ENCODE assay signal across 1 cellular context in the genomic region with DNA sequence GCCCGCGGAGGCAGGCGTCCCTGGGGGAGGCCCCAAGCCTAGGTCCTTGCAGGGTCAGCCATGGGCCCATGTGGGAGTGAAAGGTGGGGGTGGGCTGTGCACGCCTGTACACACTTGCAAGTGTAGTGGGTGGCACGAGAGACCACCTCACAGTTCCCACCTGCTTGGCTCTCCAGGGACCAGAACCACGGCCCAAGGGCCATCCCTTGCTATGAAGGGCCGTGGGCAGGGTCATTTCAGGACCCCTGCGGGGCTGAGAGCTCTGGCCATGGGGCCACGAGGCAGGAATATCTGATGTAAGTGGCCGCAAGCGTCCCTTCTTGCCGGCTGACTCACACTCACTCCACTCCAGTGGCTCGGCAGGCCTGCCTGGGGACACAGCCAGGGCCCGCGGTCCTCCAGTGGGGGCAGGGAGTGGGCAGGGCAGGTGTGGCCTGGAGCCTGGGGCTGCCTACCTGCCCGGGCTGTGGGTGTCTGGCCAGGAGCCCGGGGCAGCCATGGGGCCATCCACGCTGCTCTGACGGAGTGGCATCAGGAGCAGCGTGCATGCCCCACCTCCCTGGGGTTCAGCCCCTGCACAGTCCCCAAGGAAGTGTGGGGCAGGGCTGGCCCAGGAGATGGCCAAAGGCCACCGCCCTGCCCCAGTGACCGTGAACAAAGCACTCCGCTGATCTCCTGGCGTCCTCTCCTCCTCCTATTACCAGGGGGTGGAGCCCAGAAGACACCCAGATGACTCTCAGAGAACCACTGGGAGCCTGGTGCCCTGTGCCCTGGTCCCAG.
TF ChIP-seq lines count a peak whose summit lies in the region.

No MANE protein-coding gene starts in this region.

TF ChIP-seq in K562, 482 proteins besides CTCF, POLR2A, EP300 and RAD21 (continued from another document and continues in another):
- TF ChIP-seq, protein P1, sequence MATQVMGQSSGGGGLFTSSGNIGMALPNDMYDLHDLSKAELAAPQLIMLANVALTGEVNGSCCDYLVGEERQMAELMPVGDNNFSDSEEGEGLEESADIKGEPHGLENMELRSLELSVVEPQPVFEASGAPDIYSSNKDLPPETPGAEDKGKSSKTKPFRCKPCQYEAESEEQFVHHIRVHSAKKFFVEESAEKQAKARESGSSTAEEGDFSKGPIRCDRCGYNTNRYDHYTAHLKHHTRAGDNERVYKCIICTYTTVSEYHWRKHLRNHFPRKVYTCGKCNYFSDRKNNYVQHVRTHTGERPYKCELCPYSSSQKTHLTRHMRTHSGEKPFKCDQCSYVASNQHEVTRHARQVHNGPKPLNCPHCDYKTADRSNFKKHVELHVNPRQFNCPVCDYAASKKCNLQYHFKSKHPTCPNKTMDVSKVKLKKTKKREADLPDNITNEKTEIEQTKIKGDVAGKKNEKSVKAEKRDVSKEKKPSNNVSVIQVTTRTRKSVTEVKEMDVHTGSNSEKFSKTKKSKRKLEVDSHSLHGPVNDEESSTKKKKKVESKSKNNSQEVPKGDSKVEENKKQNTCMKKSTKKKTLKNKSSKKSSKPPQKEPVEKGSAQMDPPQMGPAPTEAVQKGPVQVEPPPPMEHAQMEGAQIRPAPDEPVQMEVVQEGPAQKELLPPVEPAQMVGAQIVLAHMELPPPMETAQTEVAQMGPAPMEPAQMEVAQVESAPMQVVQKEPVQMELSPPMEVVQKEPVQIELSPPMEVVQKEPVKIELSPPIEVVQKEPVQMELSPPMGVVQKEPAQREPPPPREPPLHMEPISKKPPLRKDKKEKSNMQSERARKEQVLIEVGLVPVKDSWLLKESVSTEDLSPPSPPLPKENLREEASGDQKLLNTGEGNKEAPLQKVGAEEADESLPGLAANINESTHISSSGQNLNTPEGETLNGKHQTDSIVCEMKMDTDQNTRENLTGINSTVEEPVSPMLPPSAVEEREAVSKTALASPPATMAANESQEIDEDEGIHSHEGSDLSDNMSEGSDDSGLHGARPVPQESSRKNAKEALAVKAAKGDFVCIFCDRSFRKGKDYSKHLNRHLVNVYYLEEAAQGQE (CRISPR knock-in tag; IDR thresholded peaks at IDR 0.05; ENCODE audit: low read depth), result no peak; the same call in 1 of the 2 replicates
- TF ChIP-seq BHLHE40 (IDR thresholded peaks at IDR 0.05; ENCODE audit: low read length) (peak; percentile 25; the same call in 1 of the 2 replicates), ZNF561 (CRISPR knock-in tag; conservative IDR thresholded peaks at IDR 0.05) (0 out of 2 replicates have a peak, but pooled peaks have one; percentile 5), CBX3 (IDR thresholded peaks at IDR 0.05; ENCODE audit: borderline replicate concordance in 1 of 2, low read length in 2 of 2) (peak in 1 of 2 experiments; percentile 50; a peak in 2 of 3 replicates), NR1H2 (CRISPR knock-in tag; IDR thresholded peaks at IDR 0.05) (0 out of 2 replicates have a peak, but pooled peaks have one; percentile 58), CBX5 (IDR thresholded peaks at IDR 0.05; ENCODE audit: borderline replicate concordance, low read depth) (no peak), ZNF23 (CRISPR knock-in tag; IDR thresholded peaks at IDR 0.05) (no peak), ZKSCAN3 (CRISPR knock-in tag; IDR thresholded peaks at IDR 0.05) (no peak), ETV6 (IDR thresholded peaks at IDR 0.05; ENCODE audit: borderline replicate concordance in 1 of 2, low read depth in 2 of 2, low read length in 1 of 2) (no peak), ETV6 (CRISPR knock-in tag; IDR thresholded peaks at IDR 0.05; ENCODE audit: borderline replicate concordance) (0 out of 2 replicates have a peak, but pooled peaks have one; percentile 19), ZNF766 (CRISPR knock-in tag; conservative IDR thresholded peaks at IDR 0.05) (peak; percentile 93), ZBTB17 (CRISPR knock-in tag; IDR thresholded peaks at IDR 0.05) (peak; percentile 90), PTTG1 (tag; IDR thresholded peaks at IDR 0.05; ENCODE audit: low read depth) (peak; percentile 72; the same call in 1 of the 2 replicates), JUNB (CRISPR knock-in tag; conservative IDR thresholded peaks at IDR 0.05) (no peak; the same call in 1 of the 2 replicates), HIVEP1 (CRISPR knock-in tag; IDR thresholded peaks at IDR 0.05) (peak; percentile 60), ZNF134 (CRISPR knock-in tag; conservative IDR thresholded peaks at IDR 0.05) (peak; percentile 9), TCF3 (CRISPR knock-in tag; IDR thresholded peaks at IDR 0.05) (peak; percentile 60), FOSL1 (tag; conservative IDR thresholded peaks at IDR 0.05) (peak; percentile 99), GTF2A2 (tag; IDR thresholded peaks at IDR 0.05) (0 out of 2 replicates have a peak, but pooled peaks have one; percentile 70), CBFA2T3 (IDR thresholded peaks at IDR 0.05) (0 out of 2 replicates have a peak, but pooled peaks have one; percentile 30), HDAC1 (IDR thresholded peaks at IDR 0.05) (peak in 1 of 2 experiments; percentile 65; a peak in 1 of 4 replicates), NR2C1 (IDR thresholded peaks at IDR 0.05) (no peak), NR2C1 (tag; IDR thresholded peaks at IDR 0.05) (peak; percentile 84), FOXK2 (conservative IDR thresholded peaks at IDR 0.05 in 1 of 2, IDR thresholded peaks at IDR 0.05 in 1 of 2; ENCODE audit: low read depth in 2 of 2) (no peak), MTA1 (IDR thresholded peaks at IDR 0.05; ENCODE audit: borderline replicate concordance) (peak; percentile 43; the same call in 1 of the 2 replicates), ARHGAP35 (IDR thresholded peaks at IDR 0.05; ENCODE audit: partially characterized antibody) (no peak), ARID2 (IDR thresholded peaks at IDR 0.05) (no peak), TAL1 (IDR thresholded peaks at IDR 0.05) (no peak), ZNF778 (CRISPR knock-in tag; IDR thresholded peaks at IDR 0.05) (no peak), ZNF696 (CRISPR knock-in tag; conservative IDR thresholded peaks at IDR 0.05) (no peak), ZNF347 (CRISPR knock-in tag; IDR thresholded peaks at IDR 0.05; ENCODE audit: low read depth) (no peak), TBP (optimal IDR thresholded peaks at IDR 0.05; ENCODE audit: low read depth, low read length) (no peak), HMG20B (CRISPR knock-in tag; IDR thresholded peaks at IDR 0.05) (no peak; the same call in 1 of the 2 replicates), HSF4 (CRISPR knock-in tag; IDR thresholded peaks at IDR 0.05; ENCODE audit: borderline replicate concordance) (peak; percentile 73; the same call in 1 of the 2 replicates), CCAR2 (IDR thresholded peaks at IDR 0.05; ENCODE audit: low read depth, low read length) (no peak), SRF (CRISPR knock-in tag; IDR thresholded peaks at IDR 0.05) (peak; percentile 51 to 60; a peak in 1 of 4 replicates), ZNF584 (CRISPR knock-in tag; IDR thresholded peaks at IDR 0.05; ENCODE audit: low read depth) (peak; percentile 95), TEAD4 (IDR thresholded peaks at IDR 0.05; ENCODE audit: low read length) (no peak), TEAD4 (CRISPR knock-in tag; IDR thresholded peaks at IDR 0.05; ENCODE audit: borderline replicate concordance) (no peak)
- TF ChIP-seq, protein P2, sequence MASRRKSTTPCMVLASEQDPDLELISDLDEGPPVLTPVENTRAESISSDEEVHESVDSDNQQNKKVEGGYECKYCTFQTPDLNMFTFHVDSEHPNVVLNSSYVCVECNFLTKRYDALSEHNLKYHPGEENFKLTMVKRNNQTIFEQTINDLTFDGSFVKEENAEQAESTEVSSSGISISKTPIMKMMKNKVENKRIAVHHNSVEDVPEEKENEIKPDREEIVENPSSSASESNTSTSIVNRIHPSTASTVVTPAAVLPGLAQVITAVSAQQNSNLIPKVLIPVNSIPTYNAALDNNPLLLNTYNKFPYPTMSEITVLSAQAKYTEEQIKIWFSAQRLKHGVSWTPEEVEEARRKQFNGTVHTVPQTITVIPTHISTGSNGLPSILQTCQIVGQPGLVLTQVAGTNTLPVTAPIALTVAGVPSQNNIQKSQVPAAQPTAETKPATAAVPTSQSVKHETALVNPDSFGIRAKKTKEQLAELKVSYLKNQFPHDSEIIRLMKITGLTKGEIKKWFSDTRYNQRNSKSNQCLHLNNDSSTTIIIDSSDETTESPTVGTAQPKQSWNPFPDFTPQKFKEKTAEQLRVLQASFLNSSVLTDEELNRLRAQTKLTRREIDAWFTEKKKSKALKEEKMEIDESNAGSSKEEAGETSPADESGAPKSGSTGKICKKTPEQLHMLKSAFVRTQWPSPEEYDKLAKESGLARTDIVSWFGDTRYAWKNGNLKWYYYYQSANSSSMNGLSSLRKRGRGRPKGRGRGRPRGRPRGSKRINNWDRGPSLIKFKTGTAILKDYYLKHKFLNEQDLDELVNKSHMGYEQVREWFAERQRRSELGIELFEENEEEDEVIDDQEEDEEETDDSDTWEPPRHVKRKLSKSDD (conservative IDR thresholded peaks at IDR 0.05; ENCODE audit: low read length), result no peak
- TF ChIP-seq, protein P3, sequence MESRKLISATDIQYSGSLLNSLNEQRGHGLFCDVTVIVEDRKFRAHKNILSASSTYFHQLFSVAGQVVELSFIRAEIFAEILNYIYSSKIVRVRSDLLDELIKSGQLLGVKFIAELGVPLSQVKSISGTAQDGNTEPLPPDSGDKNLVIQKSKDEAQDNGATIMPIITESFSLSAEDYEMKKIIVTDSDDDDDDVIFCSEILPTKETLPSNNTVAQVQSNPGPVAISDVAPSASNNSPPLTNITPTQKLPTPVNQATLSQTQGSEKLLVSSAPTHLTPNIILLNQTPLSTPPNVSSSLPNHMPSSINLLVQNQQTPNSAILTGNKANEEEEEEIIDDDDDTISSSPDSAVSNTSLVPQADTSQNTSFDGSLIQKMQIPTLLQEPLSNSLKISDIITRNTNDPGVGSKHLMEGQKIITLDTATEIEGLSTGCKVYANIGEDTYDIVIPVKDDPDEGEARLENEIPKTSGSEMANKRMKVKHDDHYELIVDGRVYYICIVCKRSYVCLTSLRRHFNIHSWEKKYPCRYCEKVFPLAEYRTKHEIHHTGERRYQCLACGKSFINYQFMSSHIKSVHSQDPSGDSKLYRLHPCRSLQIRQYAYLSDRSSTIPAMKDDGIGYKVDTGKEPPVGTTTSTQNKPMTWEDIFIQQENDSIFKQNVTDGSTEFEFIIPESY (CRISPR knock-in tag; IDR thresholded peaks at IDR 0.05), result peak; percentile 54; the same call in 1 of the 2 replicates
- TF ChIP-seq, protein P4, sequence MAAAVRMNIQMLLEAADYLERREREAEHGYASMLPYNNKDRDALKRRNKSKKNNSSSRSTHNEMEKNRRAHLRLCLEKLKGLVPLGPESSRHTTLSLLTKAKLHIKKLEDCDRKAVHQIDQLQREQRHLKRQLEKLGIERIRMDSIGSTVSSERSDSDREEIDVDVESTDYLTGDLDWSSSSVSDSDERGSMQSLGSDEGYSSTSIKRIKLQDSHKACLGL (CRISPR knock-in tag; IDR thresholded peaks at IDR 0.05; ENCODE audit: borderline replicate concordance, poor library complexity, severe bottlenecking), result no peak
- TF ChIP-seq, protein P5, sequence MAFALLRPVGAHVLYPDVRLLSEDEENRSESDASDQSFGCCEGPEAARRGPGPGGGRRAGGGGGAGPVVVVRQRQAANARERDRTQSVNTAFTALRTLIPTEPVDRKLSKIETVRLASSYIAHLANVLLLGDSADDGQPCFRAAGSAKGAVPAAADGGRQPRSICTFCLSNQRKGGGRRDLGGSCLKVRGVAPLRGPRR (CRISPR knock-in tag; IDR thresholded peaks at IDR 0.05), result no peak
- TF ChIP-seq, protein P6, sequence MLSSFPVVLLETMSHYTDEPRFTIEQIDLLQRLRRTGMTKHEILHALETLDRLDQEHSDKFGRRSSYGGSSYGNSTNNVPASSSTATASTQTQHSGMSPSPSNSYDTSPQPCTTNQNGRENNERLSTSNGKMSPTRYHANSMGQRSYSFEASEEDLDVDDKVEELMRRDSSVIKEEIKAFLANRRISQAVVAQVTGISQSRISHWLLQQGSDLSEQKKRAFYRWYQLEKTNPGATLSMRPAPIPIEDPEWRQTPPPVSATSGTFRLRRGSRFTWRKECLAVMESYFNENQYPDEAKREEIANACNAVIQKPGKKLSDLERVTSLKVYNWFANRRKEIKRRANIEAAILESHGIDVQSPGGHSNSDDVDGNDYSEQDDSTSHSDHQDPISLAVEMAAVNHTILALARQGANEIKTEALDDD (IDR thresholded peaks at IDR 0.05), result no peak
- TF ChIP-seq, protein P7, sequence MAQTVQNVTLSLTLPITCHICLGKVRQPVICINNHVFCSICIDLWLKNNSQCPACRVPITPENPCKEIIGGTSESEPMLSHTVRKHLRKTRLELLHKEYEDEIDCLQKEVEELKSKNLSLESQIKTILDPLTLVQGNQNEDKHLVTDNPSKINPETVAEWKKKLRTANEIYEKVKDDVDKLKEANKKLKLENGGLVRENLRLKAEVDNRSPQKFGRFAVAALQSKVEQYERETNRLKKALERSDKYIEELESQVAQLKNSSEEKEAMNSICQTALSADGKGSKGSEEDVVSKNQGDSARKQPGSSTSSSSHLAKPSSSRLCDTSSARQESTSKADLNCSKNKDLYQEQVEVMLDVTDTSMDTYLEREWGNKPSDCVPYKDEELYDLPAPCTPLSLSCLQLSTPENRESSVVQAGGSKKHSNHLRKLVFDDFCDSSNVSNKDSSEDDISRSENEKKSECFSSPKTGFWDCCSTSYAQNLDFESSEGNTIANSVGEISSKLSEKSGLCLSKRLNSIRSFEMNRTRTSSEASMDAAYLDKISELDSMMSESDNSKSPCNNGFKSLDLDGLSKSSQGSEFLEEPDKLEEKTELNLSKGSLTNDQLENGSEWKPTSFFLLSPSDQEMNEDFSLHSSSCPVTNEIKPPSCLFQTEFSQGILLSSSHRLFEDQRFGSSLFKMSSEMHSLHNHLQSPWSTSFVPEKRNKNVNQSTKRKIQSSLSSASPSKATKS (CRISPR knock-in tag; IDR thresholded peaks at IDR 0.05), result no peak
- TF ChIP-seq, protein P8, sequence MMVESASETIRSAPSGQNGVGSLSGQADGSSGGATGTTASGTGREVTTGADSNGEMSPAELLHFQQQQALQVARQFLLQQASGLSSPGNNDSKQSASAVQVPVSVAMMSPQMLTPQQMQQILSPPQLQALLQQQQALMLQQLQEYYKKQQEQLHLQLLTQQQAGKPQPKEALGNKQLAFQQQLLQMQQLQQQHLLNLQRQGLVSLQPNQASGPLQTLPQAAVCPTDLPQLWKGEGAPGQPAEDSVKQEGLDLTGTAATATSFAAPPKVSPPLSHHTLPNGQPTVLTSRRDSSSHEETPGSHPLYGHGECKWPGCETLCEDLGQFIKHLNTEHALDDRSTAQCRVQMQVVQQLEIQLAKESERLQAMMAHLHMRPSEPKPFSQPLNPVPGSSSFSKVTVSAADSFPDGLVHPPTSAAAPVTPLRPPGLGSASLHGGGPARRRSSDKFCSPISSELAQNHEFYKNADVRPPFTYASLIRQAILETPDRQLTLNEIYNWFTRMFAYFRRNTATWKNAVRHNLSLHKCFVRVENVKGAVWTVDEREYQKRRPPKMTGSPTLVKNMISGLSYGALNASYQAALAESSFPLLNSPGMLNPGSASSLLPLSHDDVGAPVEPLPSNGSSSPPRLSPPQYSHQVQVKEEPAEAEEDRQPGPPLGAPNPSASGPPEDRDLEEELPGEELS (CRISPR knock-in tag; IDR thresholded peaks at IDR 0.05; ENCODE audit: borderline replicate concordance), result peak; percentile 22; the same call in 1 of the 2 replicates
- TF ChIP-seq, protein P9, sequence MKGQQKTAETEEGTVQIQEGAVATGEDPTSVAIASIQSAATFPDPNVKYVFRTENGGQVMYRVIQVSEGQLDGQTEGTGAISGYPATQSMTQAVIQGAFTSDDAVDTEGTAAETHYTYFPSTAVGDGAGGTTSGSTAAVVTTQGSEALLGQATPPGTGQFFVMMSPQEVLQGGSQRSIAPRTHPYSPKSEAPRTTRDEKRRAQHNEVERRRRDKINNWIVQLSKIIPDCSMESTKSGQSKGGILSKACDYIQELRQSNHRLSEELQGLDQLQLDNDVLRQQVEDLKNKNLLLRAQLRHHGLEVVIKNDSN (CRISPR knock-in tag; IDR thresholded peaks at IDR 0.05), result no peak; the same call in 1 of the 2 replicates
- TF ChIP-seq, protein P10, sequence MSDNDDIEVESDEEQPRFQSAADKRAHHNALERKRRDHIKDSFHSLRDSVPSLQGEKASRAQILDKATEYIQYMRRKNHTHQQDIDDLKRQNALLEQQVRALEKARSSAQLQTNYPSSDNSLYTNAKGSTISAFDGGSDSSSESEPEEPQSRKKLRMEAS (CRISPR knock-in tag; IDR thresholded peaks at IDR 0.05), result peak; percentile 95
